Comparison of ENCODE assay signal across 2 cellular contexts in the genomic region with DNA sequence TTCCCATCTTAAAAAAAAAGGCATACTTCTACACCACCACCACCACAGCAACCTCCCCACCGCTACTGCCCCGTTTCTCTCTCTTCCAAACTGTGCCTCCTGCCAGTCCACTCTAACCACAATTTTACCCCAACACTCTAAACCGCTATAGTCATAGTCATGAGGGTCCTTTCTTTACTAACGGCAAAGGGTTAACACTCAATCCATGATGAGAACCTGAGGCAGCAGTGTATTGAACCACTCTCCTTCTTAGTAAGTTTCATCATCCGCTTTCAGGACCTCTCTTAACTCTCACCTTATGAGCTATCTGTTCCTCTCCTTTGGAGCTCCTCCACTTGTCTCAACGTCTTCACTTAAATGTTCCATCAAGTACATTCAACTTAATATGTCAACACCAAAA.
TF ChIP-seq lines count a peak whose summit lies in the region.

No MANE protein-coding gene starts in this region.

TF ChIP-seq in GM12878, 131 proteins besides CTCF, POLR2A, EP300 and RAD21:
- no peak for TF ChIP-seq RAD51 (IDR thresholded peaks at IDR 0.05)
- TF ChIP-seq IKZF2 (IDR thresholded peaks at IDR 0.05) = no peak
- TF ChIP-seq, protein P1, sequence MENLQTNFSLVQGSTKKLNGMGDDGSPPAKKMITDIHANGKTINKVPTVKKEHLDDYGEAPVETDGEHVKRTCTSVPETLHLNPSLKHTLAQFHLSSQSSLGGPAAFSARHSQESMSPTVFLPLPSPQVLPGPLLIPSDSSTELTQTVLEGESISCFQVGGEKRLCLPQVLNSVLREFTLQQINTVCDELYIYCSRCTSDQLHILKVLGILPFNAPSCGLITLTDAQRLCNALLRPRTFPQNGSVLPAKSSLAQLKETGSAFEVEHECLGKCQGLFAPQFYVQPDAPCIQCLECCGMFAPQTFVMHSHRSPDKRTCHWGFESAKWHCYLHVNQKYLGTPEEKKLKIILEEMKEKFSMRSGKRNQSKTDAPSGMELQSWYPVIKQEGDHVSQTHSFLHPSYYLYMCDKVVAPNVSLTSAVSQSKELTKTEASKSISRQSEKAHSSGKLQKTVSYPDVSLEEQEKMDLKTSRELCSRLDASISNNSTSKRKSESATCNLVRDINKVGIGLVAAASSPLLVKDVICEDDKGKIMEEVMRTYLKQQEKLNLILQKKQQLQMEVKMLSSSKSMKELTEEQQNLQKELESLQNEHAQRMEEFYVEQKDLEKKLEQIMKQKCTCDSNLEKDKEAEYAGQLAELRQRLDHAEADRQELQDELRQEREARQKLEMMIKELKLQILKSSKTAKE (IDR thresholded peaks at IDR 0.05; ENCODE audit: low read depth, poor library complexity, severe bottlenecking) = no peak
- TF ChIP-seq, protein P2, sequence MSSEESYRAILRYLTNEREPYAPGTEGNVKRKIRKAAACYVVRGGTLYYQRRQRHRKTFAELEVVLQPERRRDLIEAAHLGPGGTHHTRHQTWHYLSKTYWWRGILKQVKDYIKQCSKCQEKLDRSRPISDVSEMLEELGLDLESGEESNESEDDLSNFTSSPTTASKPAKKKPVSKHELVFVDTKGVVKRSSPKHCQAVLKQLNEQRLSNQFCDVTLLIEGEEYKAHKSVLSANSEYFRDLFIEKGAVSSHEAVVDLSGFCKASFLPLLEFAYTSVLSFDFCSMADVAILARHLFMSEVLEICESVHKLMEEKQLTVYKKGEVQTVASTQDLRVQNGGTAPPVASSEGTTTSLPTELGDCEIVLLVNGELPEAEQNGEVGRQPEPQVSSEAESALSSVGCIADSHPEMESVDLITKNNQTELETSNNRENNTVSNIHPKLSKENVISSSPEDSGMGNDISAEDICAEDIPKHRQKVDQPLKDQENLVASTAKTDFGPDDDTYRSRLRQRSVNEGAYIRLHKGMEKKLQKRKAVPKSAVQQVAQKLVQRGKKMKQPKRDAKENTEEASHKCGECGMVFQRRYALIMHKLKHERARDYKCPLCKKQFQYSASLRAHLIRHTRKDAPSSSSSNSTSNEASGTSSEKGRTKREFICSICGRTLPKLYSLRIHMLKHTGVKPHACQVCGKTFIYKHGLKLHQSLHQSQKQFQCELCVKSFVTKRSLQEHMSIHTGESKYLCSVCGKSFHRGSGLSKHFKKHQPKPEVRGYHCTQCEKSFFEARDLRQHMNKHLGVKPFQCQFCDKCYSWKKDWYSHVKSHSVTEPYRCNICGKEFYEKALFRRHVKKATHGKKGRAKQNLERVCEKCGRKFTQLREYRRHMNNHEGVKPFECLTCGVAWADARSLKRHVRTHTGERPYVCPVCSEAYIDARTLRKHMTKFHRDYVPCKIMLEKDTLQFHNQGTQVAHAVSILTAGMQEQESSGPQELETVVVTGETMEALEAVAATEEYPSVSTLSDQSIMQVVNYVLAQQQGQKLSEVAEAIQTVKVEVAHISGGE (CRISPR knock-in tag; IDR thresholded peaks at IDR 0.05) = no peak
- no peak for TF ChIP-seq CBFB (IDR thresholded peaks at IDR 0.05; ENCODE audit: low read depth)
- peak; percentile 87 for TF ChIP-seq RUNX3 (IDR thresholded peaks at IDR 0.05; ENCODE audit: low read length)

TF ChIP-seq in GM23338, 12 proteins besides CTCF, POLR2A, EP300 and RAD21:
- TF ChIP-seq ZNF114 (CRISPR knock-in tag; IDR thresholded peaks at IDR 0.05) (no peak), CREB1 (CRISPR knock-in tag; IDR thresholded peaks at IDR 0.05; ENCODE audit: low read depth) (no peak), NANOG (IDR thresholded peaks at IDR 0.05; ENCODE audit: borderline replicate concordance) (no peak), POLR2AphosphoS5 (IDR thresholded peaks at IDR 0.05; ENCODE audit: low read depth) (no peak), EZH2 (IDR thresholded peaks at IDR 0.05; ENCODE audit: low read depth, unreplicated experiment) (no peak), EZH2phosphoT487 (IDR thresholded peaks at IDR 0.05; ENCODE audit: unreplicated experiment) (no peak), STAT1 (IDR thresholded peaks at IDR 0.05; ENCODE audit: unreplicated experiment) (no peak), JUNB (IDR thresholded peaks at IDR 0.05; ENCODE audit: unreplicated experiment) (no peak), ZNF331 (CRISPR knock-in tag; IDR thresholded peaks at IDR 0.05; ENCODE audit: low read depth) (no peak)
- TF ChIP-seq, protein P3, sequence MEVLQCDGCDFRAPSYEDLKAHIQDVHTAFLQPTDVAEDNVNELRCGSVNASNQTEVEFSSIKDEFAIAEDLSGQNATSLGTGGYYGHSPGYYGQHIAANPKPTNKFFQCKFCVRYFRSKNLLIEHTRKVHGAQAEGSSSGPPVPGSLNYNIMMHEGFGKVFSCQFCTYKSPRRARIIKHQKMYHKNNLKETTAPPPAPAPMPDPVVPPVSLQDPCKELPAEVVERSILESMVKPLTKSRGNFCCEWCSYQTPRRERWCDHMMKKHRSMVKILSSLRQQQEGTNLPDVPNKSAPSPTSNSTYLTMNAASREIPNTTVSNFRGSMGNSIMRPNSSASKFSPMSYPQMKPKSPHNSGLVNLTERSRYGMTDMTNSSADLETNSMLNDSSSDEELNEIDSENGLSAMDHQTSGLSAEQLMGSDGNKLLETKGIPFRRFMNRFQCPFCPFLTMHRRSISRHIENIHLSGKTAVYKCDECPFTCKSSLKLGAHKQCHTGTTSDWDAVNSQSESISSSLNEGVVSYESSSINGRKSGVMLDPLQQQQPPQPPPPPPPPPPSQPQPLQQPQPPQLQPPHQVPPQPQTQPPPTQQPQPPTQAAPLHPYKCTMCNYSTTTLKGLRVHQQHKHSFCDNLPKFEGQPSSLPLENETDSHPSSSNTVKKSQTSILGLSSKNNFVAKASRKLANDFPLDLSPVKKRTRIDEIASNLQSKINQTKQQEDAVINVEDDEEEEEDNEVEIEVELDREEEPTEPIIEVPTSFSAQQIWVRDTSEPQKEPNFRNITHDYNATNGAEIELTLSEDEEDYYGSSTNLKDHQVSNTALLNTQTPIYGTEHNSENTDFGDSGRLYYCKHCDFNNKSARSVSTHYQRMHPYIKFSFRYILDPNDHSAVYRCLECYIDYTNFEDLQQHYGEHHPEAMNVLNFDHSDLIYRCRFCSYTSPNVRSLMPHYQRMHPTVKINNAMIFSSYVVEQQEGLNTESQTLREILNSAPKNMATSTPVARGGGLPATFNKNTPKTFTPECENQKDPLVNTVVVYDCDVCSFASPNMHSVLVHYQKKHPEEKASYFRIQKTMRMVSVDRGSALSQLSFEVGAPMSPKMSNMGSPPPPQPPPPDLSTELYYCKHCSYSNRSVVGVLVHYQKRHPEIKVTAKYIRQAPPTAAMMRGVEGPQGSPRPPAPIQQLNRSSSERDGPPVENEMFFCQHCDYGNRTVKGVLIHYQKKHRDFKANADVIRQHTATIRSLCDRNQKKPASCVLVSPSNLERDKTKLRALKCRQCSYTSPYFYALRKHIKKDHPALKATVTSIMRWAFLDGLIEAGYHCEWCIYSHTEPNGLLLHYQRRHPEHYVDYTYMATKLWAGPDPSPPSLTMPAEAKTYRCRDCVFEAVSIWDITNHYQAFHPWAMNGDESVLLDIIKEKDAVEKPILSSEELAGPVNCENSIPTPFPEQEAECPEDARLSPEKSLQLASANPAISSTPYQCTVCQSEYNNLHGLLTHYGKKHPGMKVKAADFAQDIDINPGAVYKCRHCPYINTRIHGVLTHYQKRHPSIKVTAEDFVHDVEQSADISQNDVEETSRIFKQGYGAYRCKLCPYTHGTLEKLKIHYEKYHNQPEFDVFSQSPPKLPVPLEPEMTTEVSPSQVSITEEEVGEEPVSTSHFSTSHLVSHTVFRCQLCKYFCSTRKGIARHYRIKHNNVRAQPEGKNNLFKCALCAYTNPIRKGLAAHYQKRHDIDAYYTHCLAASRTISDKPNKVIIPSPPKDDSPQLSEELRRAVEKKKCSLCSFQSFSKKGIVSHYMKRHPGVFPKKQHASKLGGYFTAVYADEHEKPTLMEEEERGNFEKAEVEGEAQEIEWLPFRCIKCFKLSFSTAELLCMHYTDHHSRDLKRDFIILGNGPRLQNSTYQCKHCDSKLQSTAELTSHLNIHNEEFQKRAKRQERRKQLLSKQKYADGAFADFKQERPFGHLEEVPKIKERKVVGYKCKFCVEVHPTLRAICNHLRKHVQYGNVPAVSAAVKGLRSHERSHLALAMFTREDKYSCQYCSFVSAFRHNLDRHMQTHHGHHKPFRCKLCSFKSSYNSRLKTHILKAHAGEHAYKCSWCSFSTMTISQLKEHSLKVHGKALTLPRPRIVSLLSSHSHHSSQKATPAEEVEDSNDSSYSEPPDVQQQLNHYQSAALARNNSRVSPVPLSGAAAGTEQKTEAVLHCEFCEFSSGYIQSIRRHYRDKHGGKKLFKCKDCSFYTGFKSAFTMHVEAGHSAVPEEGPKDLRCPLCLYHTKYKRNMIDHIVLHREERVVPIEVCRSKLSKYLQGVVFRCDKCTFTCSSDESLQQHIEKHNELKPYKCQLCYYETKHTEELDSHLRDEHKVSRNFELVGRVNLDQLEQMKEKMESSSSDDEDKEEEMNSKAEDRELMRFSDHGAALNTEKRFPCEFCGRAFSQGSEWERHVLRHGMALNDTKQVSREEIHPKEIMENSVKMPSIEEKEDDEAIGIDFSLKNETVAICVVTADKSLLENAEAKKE (CRISPR knock-in tag; IDR thresholded peaks at IDR 0.05) = no peak
- TF ChIP-seq, protein P4, sequence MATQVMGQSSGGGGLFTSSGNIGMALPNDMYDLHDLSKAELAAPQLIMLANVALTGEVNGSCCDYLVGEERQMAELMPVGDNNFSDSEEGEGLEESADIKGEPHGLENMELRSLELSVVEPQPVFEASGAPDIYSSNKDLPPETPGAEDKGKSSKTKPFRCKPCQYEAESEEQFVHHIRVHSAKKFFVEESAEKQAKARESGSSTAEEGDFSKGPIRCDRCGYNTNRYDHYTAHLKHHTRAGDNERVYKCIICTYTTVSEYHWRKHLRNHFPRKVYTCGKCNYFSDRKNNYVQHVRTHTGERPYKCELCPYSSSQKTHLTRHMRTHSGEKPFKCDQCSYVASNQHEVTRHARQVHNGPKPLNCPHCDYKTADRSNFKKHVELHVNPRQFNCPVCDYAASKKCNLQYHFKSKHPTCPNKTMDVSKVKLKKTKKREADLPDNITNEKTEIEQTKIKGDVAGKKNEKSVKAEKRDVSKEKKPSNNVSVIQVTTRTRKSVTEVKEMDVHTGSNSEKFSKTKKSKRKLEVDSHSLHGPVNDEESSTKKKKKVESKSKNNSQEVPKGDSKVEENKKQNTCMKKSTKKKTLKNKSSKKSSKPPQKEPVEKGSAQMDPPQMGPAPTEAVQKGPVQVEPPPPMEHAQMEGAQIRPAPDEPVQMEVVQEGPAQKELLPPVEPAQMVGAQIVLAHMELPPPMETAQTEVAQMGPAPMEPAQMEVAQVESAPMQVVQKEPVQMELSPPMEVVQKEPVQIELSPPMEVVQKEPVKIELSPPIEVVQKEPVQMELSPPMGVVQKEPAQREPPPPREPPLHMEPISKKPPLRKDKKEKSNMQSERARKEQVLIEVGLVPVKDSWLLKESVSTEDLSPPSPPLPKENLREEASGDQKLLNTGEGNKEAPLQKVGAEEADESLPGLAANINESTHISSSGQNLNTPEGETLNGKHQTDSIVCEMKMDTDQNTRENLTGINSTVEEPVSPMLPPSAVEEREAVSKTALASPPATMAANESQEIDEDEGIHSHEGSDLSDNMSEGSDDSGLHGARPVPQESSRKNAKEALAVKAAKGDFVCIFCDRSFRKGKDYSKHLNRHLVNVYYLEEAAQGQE (IDR thresholded peaks at IDR 0.05; ENCODE audit: unreplicated experiment) = no peak
- TF ChIP-seq, protein P5, sequence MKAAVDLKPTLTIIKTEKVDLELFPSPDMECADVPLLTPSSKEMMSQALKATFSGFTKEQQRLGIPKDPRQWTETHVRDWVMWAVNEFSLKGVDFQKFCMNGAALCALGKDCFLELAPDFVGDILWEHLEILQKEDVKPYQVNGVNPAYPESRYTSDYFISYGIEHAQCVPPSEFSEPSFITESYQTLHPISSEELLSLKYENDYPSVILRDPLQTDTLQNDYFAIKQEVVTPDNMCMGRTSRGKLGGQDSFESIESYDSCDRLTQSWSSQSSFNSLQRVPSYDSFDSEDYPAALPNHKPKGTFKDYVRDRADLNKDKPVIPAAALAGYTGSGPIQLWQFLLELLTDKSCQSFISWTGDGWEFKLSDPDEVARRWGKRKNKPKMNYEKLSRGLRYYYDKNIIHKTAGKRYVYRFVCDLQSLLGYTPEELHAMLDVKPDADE (IDR thresholded peaks at IDR 0.05) = no peak
